8 cellular contexts compared by ENCODE assay signal in the genomic region with DNA sequence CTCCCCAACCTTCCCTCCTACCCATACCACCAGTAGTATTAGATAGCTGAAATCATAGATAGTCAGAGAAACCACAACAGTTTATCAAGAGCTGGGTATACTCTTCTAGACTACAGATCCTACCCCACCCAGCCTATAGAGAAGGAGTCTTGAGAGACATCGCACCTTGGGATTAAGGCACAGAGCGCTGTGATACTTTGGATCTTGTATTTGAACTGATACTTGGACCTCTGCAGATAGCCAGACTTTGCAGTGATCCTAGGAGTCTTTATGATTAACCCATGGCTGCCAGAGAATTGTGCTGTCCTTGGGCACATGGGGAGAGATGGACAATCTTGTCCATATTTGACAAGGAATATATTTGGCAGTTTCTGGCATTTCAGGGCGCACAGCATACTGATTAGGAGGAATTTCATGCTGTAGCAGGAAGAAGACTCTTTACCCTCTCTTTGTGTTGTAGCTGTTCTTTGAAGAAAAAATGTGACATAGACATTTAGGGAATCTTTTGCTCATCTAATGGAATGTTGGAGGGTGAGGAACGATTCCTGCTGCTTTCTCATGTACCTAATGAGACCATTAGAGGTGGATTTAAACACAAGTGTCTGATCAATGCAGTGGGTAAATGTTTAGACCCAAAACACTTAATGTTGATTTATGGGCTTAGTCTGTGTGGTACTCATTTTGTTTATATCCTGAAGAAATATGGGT. TPM values are rescaled to one million over a fixed set of nuclear protein-coding genes. Genes with fewer than 3 reads are reported as not detected.
DNase-seq lines count a peak whose midpoint lies in the region; ATAC-seq lines count a peak whose summit lies in the region.

No MANE protein-coding gene starts in this region.

- peak overlapping the region; percentile 85 for H3K27ac ChIP-seq in angular gyrus (ENCODE audit: low read depth, low read length)

- DNase-seq in activated T-cell treated with anti-CD3 and anti-CD28 coated beads, Interleukin-2, amount 50 U/mL, for 72 hours: no peak
- DNase-seq in activated T-cell treated with anti-CD3 and anti-CD28 coated beads, Interleukin-2, amount 50 U/mL, for 48 hours: no peak
- peak; percentile 64 for DNase-seq in islet precursor cell
- no peak for DNase-seq in stimulated activated naive B cell treated with anti-CD40 and anti-IgM and Interleukin-4, amounts not matched to agents 10 μg/mL and 1 μg/mL and 100 μg/mL, for 72 hours
- no peak for DNase-seq in activated CD4-positive, alpha-beta T cell treated with anti-CD3 and anti-CD28 coated beads, Interleukin-2, amount 50 U/mL, for 1 hour

- no peaks in the 10 kb centered on the region for H3K27me3 Mint-ChIP-seq in activated T-cell treated with anti-CD3 and anti-CD28 coated beads, Interleukin-2, amount 50 U/mL, for 72 hours (ENCODE audit: low read depth)
- H3K27me3 Mint-ChIP-seq in stimulated activated naive B cell treated with anti-CD40 and anti-IgM and Interleukin-4, amounts not matched to agents 10 μg/mL and 1 μg/mL and 100 μg/mL, for 72 hours: no peaks in the 10 kb centered on the region

- ATAC-seq in activated T-cell treated with anti-CD3 and anti-CD28 coated beads, Interleukin-2, amount 50 U/mL, for 72 hours (replicated peaks in 1 of 2): no peak
- no peak for ATAC-seq in stimulated activated naive B cell treated with anti-CD40 and anti-IgM and Interleukin-4, amounts not matched to agents 10 μg/mL and 1 μg/mL and 100 μg/mL, for 72 hours (replicated peaks)
- ATAC-seq in GM19351 (IDR thresholded peaks at IDR 0.05; ENCODE audit: unreplicated experiment): no peak
- ATAC-seq in esophagus mucosa: no peak

- H3K9me3 Mint-ChIP-seq in activated T-cell treated with anti-CD3 and anti-CD28 coated beads, Interleukin-2, amount 50 U/mL, for 72 hours: no peaks in the 10 kb centered on the region
- H3K9me3 Mint-ChIP-seq in stimulated activated naive B cell treated with anti-CD40 and anti-IgM and Interleukin-4, amounts not matched to agents 10 μg/mL and 1 μg/mL and 100 μg/mL, for 72 hours: no peaks in the 10 kb centered on the region

- peak overlapping the region; percentile 96 for H3K27ac Mint-ChIP-seq in activated T-cell treated with anti-CD3 and anti-CD28 coated beads, Interleukin-2, amount 50 U/mL, for 72 hours
- no peak overlapping the region for H3K27ac Mint-ChIP-seq in stimulated activated naive B cell treated with anti-CD40 and anti-IgM and Interleukin-4, amounts not matched to agents 10 μg/mL and 1 μg/mL and 100 μg/mL, for 72 hours

- H3K4me1 Mint-ChIP-seq in activated T-cell treated with anti-CD3 and anti-CD28 coated beads, Interleukin-2, amount 50 U/mL, for 72 hours (ENCODE audit: low read depth): peaks cover 33% of the 10 kb centered on the region
- H3K4me1 Mint-ChIP-seq in stimulated activated naive B cell treated with anti-CD40 and anti-IgM and Interleukin-4, amounts not matched to agents 10 μg/mL and 1 μg/mL and 100 μg/mL, for 72 hours: peaks cover 9 to 34% of the 10 kb centered on the region in 2 donors

- H3K4me3 Mint-ChIP-seq in activated T-cell treated with anti-CD3 and anti-CD28 coated beads, Interleukin-2, amount 50 U/mL, for 72 hours: peak overlapping the region; percentile 95 to 96
- H3K4me3 Mint-ChIP-seq in stimulated activated naive B cell treated with anti-CD40 and anti-IgM and Interleukin-4, amounts not matched to agents 10 μg/mL and 1 μg/mL and 100 μg/mL, for 72 hours: peak overlapping the region; percentile 80 to 98

- H3K36me3 Mint-ChIP-seq in activated T-cell treated with anti-CD3 and anti-CD28 coated beads, Interleukin-2, amount 50 U/mL, for 72 hours (ENCODE audit: insufficient read depth in 2 of 2): peaks cover 0 to 1% of the 10 kb centered on the region in 2 donors
- H3K36me3 Mint-ChIP-seq in stimulated activated naive B cell treated with anti-CD40 and anti-IgM and Interleukin-4, amounts not matched to agents 10 μg/mL and 1 μg/mL and 100 μg/mL, for 72 hours: no peaks in the 10 kb centered on the region

RNA-seq across cellular contexts. Expression of a gene that starts 1.0 kb away (rescaled TPM):
- total RNA-seq in activated T-cell treated with anti-CD3 and anti-CD28 coated beads, Interleukin-2, amount 50 U/mL, for 72 hours: 10 to 100 TPM in 1 of 2 donors, 1 to 10 TPM in 1; 7.9 to 12.7 TPM
- 11.3 TPM for total RNA-seq in esophagus mucosa

RNA-seq across cellular contexts. Expression of a gene that starts 34.7 kb away (rescaled TPM):
- total RNA-seq in activated T-cell treated with anti-CD3 and anti-CD28 coated beads, Interleukin-2, amount 50 U/mL, for 72 hours: 1 to 10 TPM; 4.3 to 7.2 TPM
- total RNA-seq in esophagus mucosa: 2.6 TPM

RNA-seq across cellular contexts. Expression of a gene that starts 54.3 kb away (rescaled TPM):
- total RNA-seq in activated T-cell treated with anti-CD3 and anti-CD28 coated beads, Interleukin-2, amount 50 U/mL, for 72 hours: 1 to 10 TPM; 3.8 to 4.4 TPM
- 3.2 TPM for total RNA-seq in esophagus mucosa
